9 cellular contexts compared by ENCODE assay signal in the genomic region with DNA sequence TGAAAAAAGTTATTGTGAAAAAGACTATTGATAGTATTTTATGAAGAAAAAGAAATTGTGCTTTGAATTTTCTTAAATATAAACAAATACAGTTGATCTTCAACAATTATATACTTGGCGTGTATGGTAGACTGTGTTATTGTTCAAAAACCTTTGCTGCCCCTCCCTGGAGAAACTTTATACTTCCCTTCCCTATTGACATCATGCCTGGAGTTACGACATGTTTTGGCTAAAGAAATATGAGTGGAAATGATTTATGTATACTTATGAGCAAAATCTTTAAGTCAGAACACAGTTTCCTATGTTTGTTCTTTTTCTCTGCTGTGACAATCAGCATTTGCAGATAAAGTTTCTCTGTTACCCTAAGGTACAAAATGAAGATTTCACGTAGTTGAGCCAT.
A peak's percentile ranks its signal among the peaks of the same experiment; 100 is the strongest.
DNase-seq lines count a peak whose midpoint lies in the region; ATAC-seq, FAIRE-seq and TF ChIP-seq lines count a peak whose summit lies in the region.
"Had no signal": no experiment of that assay in that cellular context is flagged by ENCODE, and none has a peak within 500 bp of the region (broad histone marks: within the 10 kb centered on the region; RNA-seq: fewer than 3 reads in every experiment).

No MANE protein-coding gene starts in this region.

- no peaks in the 10 kb centered on the region for H3K9me3 ChIP-seq in heart right ventricle

- no peak overlapping the region for H3K4me3 ChIP-seq in heart right ventricle

- peaks cover 0 to 25% (median 5%) of the 10 kb centered on the region in 9 donors for H3K4me1 ChIP-seq in heart right ventricle

- peak in 7 of 8 donors; percentile 57 to 90 (median 84) for ATAC-seq in heart right ventricle

- intact Hi-C loops in heart right ventricle (cut with DNase I), result loop anchor here in 5 of 10 donors (5.0 to 10.0 kb wide), 4 partner anchors 289 to 417 kb away; no protein-coding TSS in a partner anchor

- DNase-seq in DMS53 (lab: John Stamatoyannopoulos, UW) (peak; percentile 29), DMS53 treated with DMSO at 0.1 percent for 48 hours (lab: John Stamatoyannopoulos, UW; ENCODE audit: unreplicated experiment) (no peak), amniotic epithelial cell (ENCODE audit: low read depth) (peak; percentile 87), heart right ventricle (peak in 1 of 2 donors; percentile 24), smooth muscle cell of the brain vasculature (ENCODE audit: low read depth, low spot score) (peak; percentile 46), HuH-7.5 (ENCODE audit: low spot score) (no peak), middle frontal gyrus (ENCODE audit: extremely low spot score, low spot score) (no peak), urothelium cell line (ENCODE audit: low spot score) (no peak)

- peak overlapping the region in 1 of 10 donors; percentile 11 for H3K27ac ChIP-seq in heart right ventricle

- no peak for FAIRE-seq in urothelium cell line (lab: Jason Lieb, UNC)
- FAIRE-seq: astrocyte had no signal

- no peaks in the 10 kb centered on the region for H3K27me3 ChIP-seq in heart right ventricle

- 46 to 59% methylated on average over 3 of the region's 3 CpGs for WGBS in heart right ventricle, 2 donors

- TF ChIP-seq CTCF in heart right ventricle (IDR thresholded peaks at IDR 0.05), result peak; percentile 14 to 69 (median 43)

- H3K36me3 ChIP-seq in heart right ventricle, result peaks cover 0 to 2% (median 0%) of the 10 kb centered on the region in 9 donors

Comparison
In these comparisons a context has a peak if more than half of its experiments do, and no peak if none do; other contexts are left out.
1. DNase-seq: peak in DMS53 (single experiment), amniotic epithelial cell (single experiment) and smooth muscle cell of the brain vasculature (single experiment); none in DMS53 treated with DMSO at 0.1 percent for 48 hours (single experiment), HuH-7.5 (single experiment), middle frontal gyrus (single experiment) and urothelium cell line (single experiment).